13 cellular contexts compared by ENCODE assay signal in the genomic region with DNA sequence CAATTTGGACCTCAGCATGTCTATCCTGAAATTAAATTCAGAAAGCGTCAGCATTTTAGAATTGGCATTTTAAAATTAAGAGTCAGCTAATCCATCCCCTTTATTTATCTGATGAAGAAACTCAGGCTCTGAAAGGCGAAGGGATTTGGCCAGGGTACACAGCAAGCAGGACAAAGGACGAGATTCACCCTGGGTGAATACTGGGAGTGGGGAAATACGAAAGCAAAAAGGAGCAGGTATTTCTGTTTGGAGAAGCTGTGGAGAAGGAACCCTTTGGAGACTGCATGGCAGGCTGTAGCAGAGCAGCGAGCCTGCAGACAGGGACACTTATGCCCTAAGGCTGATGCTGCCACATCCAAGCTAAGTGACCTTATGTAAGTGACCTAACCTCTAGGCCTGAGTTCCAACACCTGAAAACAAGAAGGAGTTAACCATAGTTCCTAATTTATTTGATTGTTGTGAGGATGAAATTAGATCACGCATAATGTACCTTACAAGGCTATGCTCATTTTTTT.
DNase-seq lines count a peak whose midpoint lies in the region; ATAC-seq lines count a peak whose summit lies in the region.
"Had no signal": no experiment of that assay in that cellular context is flagged by ENCODE, and none has a peak within 500 bp of the region (broad histone marks: within the 10 kb centered on the region; RNA-seq: fewer than 3 reads in every experiment).

No MANE protein-coding gene starts in this region.

- H3K9me3 ChIP-seq in neuronal stem cell (replicated peaks in 1 of 2; ENCODE audit: control insufficient read depth in 2 of 2, insufficient read depth in 1 of 2, low read depth in 1 of 2, low read length in 2 of 2), result no peaks in the 10 kb centered on the region
- H3K9me3 ChIP-seq: gastroesophageal sphincter had no signal

- H3K27me3 ChIP-seq in neuronal stem cell (ENCODE audit: control insufficient read depth in 3 of 3, insufficient read depth in 3 of 3, low read depth in 1 of 3, low read length in 3 of 3), result no peaks in the 10 kb centered on the region
- H3K27me3 ChIP-seq: gastroesophageal sphincter had no signal

- H3K27ac ChIP-seq in neuronal stem cell (replicated peaks; ENCODE audit: low read length), result no peak overlapping the region
- H3K27ac ChIP-seq: gastroesophageal sphincter had no signal

- no peak overlapping the region for H3K4me2 ChIP-seq in neuronal stem cell (ENCODE audit: insufficient read depth, low read length, poor library complexity, severe bottlenecking)

- H3K36me3 ChIP-seq in neuronal stem cell (replicated peaks in 1 of 2; ENCODE audit: control insufficient read depth in 2 of 2, insufficient read depth in 2 of 2, low read length in 2 of 2), result no peaks in the 10 kb centered on the region
- H3K36me3 ChIP-seq: gastroesophageal sphincter had no signal

- no peak for DNase-seq in neuronal stem cell (ENCODE audit: low spot score)
- DNase-seq in NOMO-1 treated with DMSO at 0.1 percent for 48 hours (lab: John Stamatoyannopoulos, UW; ENCODE audit: unreplicated experiment), result no peak
- no peak for DNase-seq in activated naive CD4-positive, alpha-beta T cell treated with anti-CD3 and anti-CD28 coated beads, Interleukin-2, amount 50 U/mL, for 16 hours
- DNase-seq: activated CD8-positive, alpha-beta memory T cell treated with anti-CD3 and anti-CD28 coated beads for 24 hours had no signal

- no peak overlapping the region for H3K9ac ChIP-seq in neuronal stem cell (ENCODE audit: low read depth, low read length, poor library complexity)

- no peaks in the 10 kb centered on the region for H3K27me3 Mint-ChIP-seq in activated T-helper 17 cell treated with anti-CD3 and anti-CD28 coated beads, Interleukin-2, amount 50 U/mL, for 72 hours
- H3K27me3 Mint-ChIP-seq: activated naive CD8-positive, alpha-beta T cell treated with anti-CD3 and anti-CD28 coated beads for 36 hours had no signal

- H2AK5ac ChIP-seq in neuronal stem cell (ENCODE audit: low read depth, low read length), result no peak overlapping the region

- H3K79me1 ChIP-seq in neuronal stem cell (ENCODE audit: low read depth, low read length), result no peaks in the 10 kb centered on the region

- ATAC-seq in GM18858 (IDR thresholded peaks at IDR 0.05; ENCODE audit: unreplicated experiment) (peak; percentile 17), HG03060 (IDR thresholded peaks at IDR 0.05; ENCODE audit: low read depth, unreplicated experiment) (peak; percentile 10), HG02852 (IDR thresholded peaks at IDR 0.05; ENCODE audit: unreplicated experiment) (no peak), HG03469 (IDR thresholded peaks at IDR 0.05; ENCODE audit: unreplicated experiment) (no peak)
- ATAC-seq in activated T-helper 17 cell treated with anti-CD3 and anti-CD28 coated beads, Interleukin-2, amount 50 U/mL, for 72 hours (replicated peaks), result peak; percentile 9

- H3K27ac Mint-ChIP-seq in activated T-helper 17 cell treated with anti-CD3 and anti-CD28 coated beads, Interleukin-2, amount 50 U/mL, for 72 hours, result no peak overlapping the region
- H3K27ac Mint-ChIP-seq: activated naive CD8-positive, alpha-beta T cell treated with anti-CD3 and anti-CD28 coated beads for 36 hours; stimulated activated naive CD8-positive, alpha-beta T cell treated with anti-CD3 and anti-CD28 coated beads, Interleukin-15, Interleukin-2, amounts not matched to agents 100 ng/mL and 50 ng/mL, for 24 hours; T-helper 2 cell treated with Interferon-gamma antibody and Interleukin-4, amounts not matched to agents 5 μg/mL and 100 μg/mL, for 36 hours had no signal

- no peak overlapping the region for H3K4me3 Mint-ChIP-seq in activated T-helper 17 cell treated with anti-CD3 and anti-CD28 coated beads, Interleukin-2, amount 50 U/mL, for 72 hours
- H3K4me3 Mint-ChIP-seq: activated naive CD8-positive, alpha-beta T cell treated with anti-CD3 and anti-CD28 coated beads for 36 hours; stimulated activated naive CD8-positive, alpha-beta T cell treated with anti-CD3 and anti-CD28 coated beads, Interleukin-15, Interleukin-2, amounts not matched to agents 100 ng/mL and 50 ng/mL, for 24 hours; T-helper 2 cell treated with Interferon-gamma antibody and Interleukin-4, amounts not matched to agents 5 μg/mL and 100 μg/mL, for 36 hours had no signal

- H3K14ac ChIP-seq in neuronal stem cell (ENCODE audit: low read length), result no peak overlapping the region

- H3K36me3 Mint-ChIP-seq in activated T-helper 17 cell treated with anti-CD3 and anti-CD28 coated beads, Interleukin-2, amount 50 U/mL, for 72 hours (ENCODE audit: low read depth), result no peaks in the 10 kb centered on the region
- H3K36me3 Mint-ChIP-seq: activated naive CD8-positive, alpha-beta T cell treated with anti-CD3 and anti-CD28 coated beads for 36 hours had no signal

- H2AFZ ChIP-seq in neuronal stem cell (ENCODE audit: low read length), result peak overlapping the region; percentile 43

- no peak overlapping the region for H2BK15ac ChIP-seq in neuronal stem cell (ENCODE audit: low read length)

- H2BK120ac ChIP-seq in neuronal stem cell (ENCODE audit: low read depth, low read length), result no peak overlapping the region

- WGBS in neuronal stem cell (ENCODE audit: extremely low coverage in 2 of 2, insufficient read length in 2 of 2, insufficient replicate concordance in 1 of 2), 2 donors, result no CpG with 5 or more reads among the region's 6 CpGs

- H3K4ac ChIP-seq in neuronal stem cell (ENCODE audit: low read length), result no peak overlapping the region

- H3K4me1 ChIP-seq in neuronal stem cell (ENCODE audit: control insufficient read depth in 2 of 2, insufficient read depth in 1 of 2, low read depth in 1 of 2, low read length in 2 of 2), result peaks cover 0 to 3% of the 10 kb centered on the region in 2 donors

- no peak overlapping the region for H3K23ac ChIP-seq in neuronal stem cell (ENCODE audit: low read depth, low read length, poor library complexity)

- H4K91ac ChIP-seq in neuronal stem cell (ENCODE audit: low read depth, low read length, poor library complexity), result no peak overlapping the region

- H3K9me3 Mint-ChIP-seq in activated T-helper 17 cell treated with anti-CD3 and anti-CD28 coated beads, Interleukin-2, amount 50 U/mL, for 72 hours, result no peaks in the 10 kb centered on the region
- H3K9me3 Mint-ChIP-seq: activated naive CD8-positive, alpha-beta T cell treated with anti-CD3 and anti-CD28 coated beads for 36 hours; stimulated activated naive CD8-positive, alpha-beta T cell treated with anti-CD3 and anti-CD28 coated beads, Interleukin-15, Interleukin-2, amounts not matched to agents 100 ng/mL and 50 ng/mL, for 24 hours; T-helper 2 cell treated with Interferon-gamma antibody and Interleukin-4, amounts not matched to agents 5 μg/mL and 100 μg/mL, for 36 hours had no signal

- H3K18ac ChIP-seq in neuronal stem cell (ENCODE audit: low read length), result no peak overlapping the region

- H3K4me3 ChIP-seq in neuronal stem cell (ENCODE audit: low read length in 2 of 2), result no peak overlapping the region
- H3K4me3 ChIP-seq: gastroesophageal sphincter had no signal

- H2BK5ac ChIP-seq in neuronal stem cell (ENCODE audit: low read length), result no peak overlapping the region

- no peak overlapping the region for H2BK12ac ChIP-seq in neuronal stem cell (ENCODE audit: low read length)

- H4K8ac ChIP-seq in neuronal stem cell (ENCODE audit: low read depth, low read length), result no peak overlapping the region

- no peaks in the 10 kb centered on the region for H3K4me1 Mint-ChIP-seq in activated T-helper 17 cell treated with anti-CD3 and anti-CD28 coated beads, Interleukin-2, amount 50 U/mL, for 72 hours

Comparison
In these comparisons a context has a peak if more than half of its experiments do, and no peak if none do; other contexts are left out.
1. ATAC-seq: peak in GM18858 (single experiment), HG03060 (single experiment) and activated T-helper 17 cell treated with anti-CD3 and anti-CD28 coated beads, Interleukin-2, amount 50 U/mL, for 72 hours (single experiment); none in HG02852 (single experiment) and HG03469 (single experiment).